In the genomic region with DNA sequence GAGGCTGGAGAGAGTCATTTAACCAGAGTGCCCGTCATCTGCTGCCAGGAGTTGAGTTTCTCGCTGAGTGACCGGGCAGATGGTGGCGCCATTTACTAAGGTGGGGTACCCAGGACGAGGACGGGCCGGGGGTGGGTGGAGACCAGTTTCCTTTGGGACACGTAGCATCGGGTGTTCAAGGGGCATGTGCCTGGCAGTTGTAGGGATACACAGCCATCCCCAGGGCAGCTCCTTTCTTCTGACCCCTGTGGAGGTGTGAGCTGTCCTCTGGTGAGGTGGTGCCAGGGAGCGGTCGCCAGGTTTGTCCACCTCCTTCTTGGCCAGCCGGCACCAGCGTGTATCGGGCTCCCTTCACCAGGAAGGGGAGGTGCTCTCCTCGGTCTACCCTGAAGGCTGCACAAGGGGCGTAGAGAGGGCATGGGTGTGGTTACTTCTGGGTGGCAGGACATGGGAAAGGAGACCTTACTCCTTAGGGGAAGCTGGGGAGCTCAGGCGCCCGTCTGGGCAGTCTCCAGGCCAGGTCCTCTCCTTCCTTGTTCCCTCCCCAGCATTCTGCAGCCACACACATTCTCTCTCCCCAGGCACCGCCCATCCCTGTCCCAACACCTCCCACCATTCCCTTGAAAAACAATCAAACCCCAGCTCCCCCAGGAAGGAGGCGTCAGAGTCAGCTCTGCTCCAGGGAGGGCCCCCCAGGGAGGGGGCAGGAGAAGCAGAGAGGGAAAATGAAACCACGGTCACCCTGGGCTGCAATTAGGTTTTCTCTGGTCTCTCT, we compare ENCODE assay signal across 8 cellular contexts. TPM values are rescaled to one million over a fixed set of nuclear protein-coding genes. Genes with fewer than 3 reads are reported as not detected.
DNase-seq lines count a peak whose midpoint lies in the region; ATAC-seq, FAIRE-seq and TF ChIP-seq lines count a peak whose summit lies in the region.

No MANE protein-coding gene starts in this region.

- TF ChIP-seq CTCF in bronchial epithelial cell (IDR thresholded peaks at IDR 0.05; ENCODE audit: insufficient read depth, low read length, severe bottlenecking): peak; percentile 68

- peak overlapping the region; percentile 39 for H3K4me3 ChIP-seq in bronchial epithelial cell (ENCODE audit: low read depth, low read length)

- no peaks in the 10 kb centered on the region for H3K36me3 ChIP-seq in bronchial epithelial cell (ENCODE audit: control insufficient read depth, insufficient read depth, low read length)

- ATAC-seq in HG03196 (IDR thresholded peaks at IDR 0.05; ENCODE audit: unreplicated experiment) (no peak), HG02763 (IDR thresholded peaks at IDR 0.05; ENCODE audit: unreplicated experiment) (no peak)

- H3K27me3 ChIP-seq in bronchial epithelial cell (ENCODE audit: control insufficient read depth, insufficient read depth, low read length): no peaks in the 10 kb centered on the region

- DNase-seq in G401 (ENCODE audit: low spot score) (peak; percentile 42), NAMALWA (ENCODE audit: low spot score) (peak; percentile 54), UCSD-AML1 (lab: John Stamatoyannopoulos, UW; ENCODE audit: unreplicated experiment) (peak; percentile 71), bronchial epithelial cell (ENCODE audit: low read depth) (peak; percentile 66), iPS-NIHi7 (ENCODE audit: extremely low spot score) (peak; percentile 80), smooth muscle cell of the brain vasculature (ENCODE audit: low read depth, low spot score) (peak; percentile 86)

- no peak for FAIRE-seq in bronchial epithelial cell (lab: Jason Lieb, UNC)

- in situ Hi-C loops in G401 (cut with HindIII; ENCODE audit: low sequenced_read_pairs): no loop called here

RNA-seq across cellular contexts. Expression of a gene that starts 10.3 kb away (rescaled TPM):
- total RNA-seq in G401 (2014; rRNA removed; shearing (Covaris generic)): not detected in 2 replicates
- total RNA-seq in bronchial epithelial cell: 0.13 TPM in 1 of 2 replicates, not detected in the other

RNA-seq across cellular contexts. Expression of a gene that starts 20.8 kb away (rescaled TPM):
- 0.03 and 0.12 TPM in 2 replicates for total RNA-seq in G401 (2014; rRNA removed; shearing (Covaris generic))
- total RNA-seq in bronchial epithelial cell: 6.1 and 10.6 TPM in 2 replicates
